Comparison of ENCODE assay signal across 6 cellular contexts in the genomic region with DNA sequence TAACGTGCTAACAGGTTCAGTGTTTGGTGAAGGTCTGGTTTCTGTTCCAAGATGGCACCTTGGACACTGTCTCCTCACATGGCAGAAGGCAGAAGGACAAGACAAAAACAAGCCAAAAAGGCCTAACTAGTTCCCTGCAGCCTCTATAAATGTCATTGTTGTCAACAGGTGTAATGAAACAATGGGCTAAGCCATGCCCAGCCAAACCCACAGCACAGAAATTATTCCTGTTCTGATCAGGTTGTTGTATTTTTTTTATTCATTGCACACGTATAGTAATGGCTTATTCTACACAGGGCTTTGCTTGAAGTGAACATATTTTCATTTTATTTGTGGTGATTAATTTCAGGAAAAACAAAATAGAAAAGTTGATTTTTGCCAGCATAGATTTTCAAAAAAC. TPM values are rescaled to one million over a fixed set of nuclear protein-coding genes. Genes with fewer than 3 reads are reported as not detected.
"Had no signal": no experiment of that assay in that cellular context is flagged by ENCODE, and none has a peak within 500 bp of the region (broad histone marks: within the 10 kb centered on the region; RNA-seq: fewer than 3 reads in every experiment).

No MANE protein-coding gene starts in this region.

- H3K4me3 Mint-ChIP-seq: GM23338, H9 had no signal

- H3K4me3 ChIP-seq: GM23338, K562 had no signal

- DNase-seq: H9, IMR-90 had no signal

- ATAC-seq: GM23338, HCT116, K562 had no signal

- H3K27ac Mint-ChIP-seq: GM23338, H9 had no signal

- H3K9me3 Mint-ChIP-seq: GM23338 had no signal

RNA-seq across cellular contexts. Expression of a gene that starts 44.2 kb away (rescaled TPM):
- total RNA-seq: HT-29, IMR-90, K562 had no signal
- polyA plus RNA-seq: IMR-90 had no signal

RNA-seq across cellular contexts. Expression of a gene that starts 45.9 kb away (rescaled TPM):
- total RNA-seq: IMR-90 had no signal

RNA-seq across cellular contexts. Expression of a gene that starts 56.0 kb away (rescaled TPM):
- total RNA-seq: IMR-90 had no signal
